14 cellular contexts compared by ENCODE assay signal in the genomic region with DNA sequence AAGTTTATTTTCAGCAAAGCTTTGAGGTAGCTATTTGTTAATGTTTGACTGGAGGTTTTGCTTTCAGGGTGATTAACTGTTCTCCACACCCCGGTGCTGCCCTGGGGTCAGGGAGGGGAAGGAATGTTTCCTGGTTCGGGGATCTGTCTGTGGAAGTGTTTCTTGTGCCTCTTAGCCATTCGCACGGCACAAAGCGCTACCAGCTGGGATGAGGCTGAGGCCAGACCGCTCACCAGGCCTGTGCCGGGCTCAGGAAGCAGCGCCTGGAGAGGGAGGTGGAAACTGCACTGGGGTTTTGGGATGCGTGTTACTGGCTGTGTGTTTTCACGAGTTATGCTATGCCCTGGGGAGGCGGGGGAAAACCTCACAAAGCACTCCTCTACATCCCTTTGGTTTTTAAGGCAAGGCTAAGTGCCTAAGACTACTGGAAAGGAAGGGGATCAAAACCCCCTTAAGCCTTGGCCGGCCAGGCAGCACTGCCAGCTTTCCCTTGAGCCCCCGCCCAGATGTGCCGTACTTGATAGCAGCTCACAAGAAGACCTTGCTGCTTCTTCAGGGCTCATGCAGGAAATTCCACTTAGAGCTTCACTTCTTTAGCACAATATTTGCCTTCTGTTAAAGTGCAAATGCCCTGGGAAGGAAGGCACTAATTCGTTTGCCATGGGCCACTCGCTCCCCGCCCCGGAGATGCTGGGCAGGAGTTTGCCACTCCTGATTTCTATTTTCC.
DNase-seq lines count a peak whose midpoint lies in the region; TF ChIP-seq lines count a peak whose summit lies in the region.
"Had no signal": no experiment of that assay in that cellular context is flagged by ENCODE, and none has a peak within 500 bp of the region (broad histone marks: within the 10 kb centered on the region; RNA-seq: fewer than 3 reads in every experiment).

No MANE protein-coding gene starts in this region.

- peaks cover 0 to 42% (median 30%) of the 10 kb centered on the region in 4 donors for H3K4me1 ChIP-seq in transverse colon
- H3K4me1 ChIP-seq in CD8-positive, alpha-beta memory T cell (ENCODE audit: insufficient read depth, low read length): no peaks in the 10 kb centered on the region
- H3K4me1 ChIP-seq: ascending aorta had no signal

- H3K4me3 ChIP-seq in astrocyte of the cerebellum (ENCODE audit: low read depth, low read length) (no peak overlapping the region), transverse colon (peak overlapping the region in 2 of 4 donors; percentile 0 to 13)
- H3K4me3 ChIP-seq in CD8-positive, alpha-beta memory T cell (ENCODE audit: low read length): no peak overlapping the region
- H3K4me3 ChIP-seq: ascending aorta, skin epidermis had no signal

- H3K27me3 Mint-ChIP-seq in CD8-positive, alpha-beta memory T cell: peaks cover 14 to 63% of the 10 kb centered on the region in 2 donors

- H3K4me1 Mint-ChIP-seq in CD8-positive, alpha-beta memory T cell: no peaks in the 10 kb centered on the region

- DNase-seq in GM20000 (ENCODE audit: low spot score) (peak; percentile 28), astrocyte of the cerebellum (ENCODE audit: low read depth) (peak; percentile 2), kidney tubule cell (ENCODE audit: low spot score) (peak; percentile 91), transverse colon (peak; percentile 79), inferior parietal cortex (ENCODE audit: extremely low spot score) (no peak), OCI-M2 (lab: John Stamatoyannopoulos, UW; ENCODE audit: unreplicated experiment) (no peak), RPMI8226 (no peak)
- no peak for DNase-seq in CD8-positive, alpha-beta memory T cell
- DNase-seq: activated CD4-positive, alpha-beta T cell treated with anti-CD3 and anti-CD28 coated beads, Interleukin-2, amount 50 U/mL, for 4 hours; DMS79 treated with DMSO at 0.1 percent for 48 hours; NCI-H1417 treated with DMSO at 0.1 percent for 48 hours had no signal

- TF ChIP-seq CTCF in GM20000 (IDR thresholded peaks at IDR 0.05; ENCODE audit: extremely low read depth, missing control alignments) (no peak), astrocyte of the cerebellum (IDR thresholded peaks at IDR 0.05; ENCODE audit: low read depth, low read length, missing control alignments) (no peak), transverse colon (IDR thresholded peaks at IDR 0.05) (no peak)

- in situ Hi-C loops in astrocyte of the cerebellum (cut with HindIII; ENCODE audit: low sequenced_read_pairs) (no loop called here), transverse colon (cut with MboI; ENCODE audit: low pct_ligation_motif_present in 1 of 4, low pct_unique_long_range_greater_than_20kb in 1 of 4, low sequenced_read_pairs in 3 of 4) (no loop called here)

- CTCF ChIA-PET in CD8-positive, alpha-beta memory T cell (lab: Charles Lee): no interaction called here

- H3K27ac ChIP-seq in transverse colon: peak overlapping the region; percentile 78 to 89 (median 86)
- no peak overlapping the region for H3K27ac ChIP-seq in CD8-positive, alpha-beta memory T cell (ENCODE audit: low read depth, low read length)
- H3K27ac ChIP-seq: ascending aorta, skin epidermis had no signal

- TF ChIP-seq EP300 in transverse colon (IDR thresholded peaks at IDR 0.05; ENCODE audit: low read depth): no peak

- WGBS in transverse colon (ENCODE audit: low coverage in 1 of 2), 2 donors: 0 to 34% methylated on average over 3 to 18 of the region's 18 CpGs

- H3K27me3 ChIP-seq in transverse colon: no peaks in the 10 kb centered on the region
- peaks cover 4% of the 10 kb centered on the region for H3K27me3 ChIP-seq in CD8-positive, alpha-beta memory T cell (ENCODE audit: insufficient read depth, low read length, poor library complexity, severe bottlenecking)
- H3K27me3 ChIP-seq: ascending aorta had no signal

- POLR2A ChIA-PET in CD8-positive, alpha-beta memory T cell (lab: Charles Lee): no interaction called here

- intact Hi-C loops in transverse colon (cut with DNase I; ENCODE audit: low total_unique reads): no loop called here

- no peak for TF ChIP-seq POLR2A in transverse colon (IDR thresholded peaks at IDR 0.05)

- no peaks in the 10 kb centered on the region for H3K9me3 ChIP-seq in transverse colon
- H3K9me3 ChIP-seq in CD8-positive, alpha-beta memory T cell (ENCODE audit: low read length): no peaks in the 10 kb centered on the region
- H3K9me3 ChIP-seq: ascending aorta had no signal

- H3K4me3 Mint-ChIP-seq in CD8-positive, alpha-beta memory T cell: no peak overlapping the region
- H3K4me3 Mint-ChIP-seq: stimulated activated naive CD8-positive, alpha-beta T cell treated with anti-CD3 and anti-CD28 coated beads, Interleukin-15, Interleukin-2, amounts not matched to agents 100 ng/mL and 50 ng/mL, for 24 hours had no signal

- H3K36me3 ChIP-seq in transverse colon: no peaks in the 10 kb centered on the region
- no peaks in the 10 kb centered on the region for H3K36me3 ChIP-seq in CD8-positive, alpha-beta memory T cell (ENCODE audit: insufficient read depth, low read length)
- H3K36me3 ChIP-seq: ascending aorta had no signal

- H3K9me3 Mint-ChIP-seq in CD8-positive, alpha-beta memory T cell: peaks cover 0 to 3% (median 0%) of the 10 kb centered on the region in 5 donors
- H3K9me3 Mint-ChIP-seq: stimulated activated naive CD8-positive, alpha-beta T cell treated with anti-CD3 and anti-CD28 coated beads, Interleukin-15, Interleukin-2, amounts not matched to agents 100 ng/mL and 50 ng/mL, for 24 hours had no signal

- no peak overlapping the region for H3K27ac Mint-ChIP-seq in CD8-positive, alpha-beta memory T cell
- H3K27ac Mint-ChIP-seq: stimulated activated naive CD8-positive, alpha-beta T cell treated with anti-CD3 and anti-CD28 coated beads, Interleukin-15, Interleukin-2, amounts not matched to agents 100 ng/mL and 50 ng/mL, for 24 hours had no signal

- H3K36me3 Mint-ChIP-seq in CD8-positive, alpha-beta memory T cell: no peaks in the 10 kb centered on the region

Comparison
In these comparisons a context has a peak if more than half of its experiments do, and no peak if none do; other contexts are left out.
1. DNase-seq: peak in GM20000 (single experiment), astrocyte of the cerebellum (single experiment), kidney tubule cell (single experiment) and transverse colon (single experiment); none in inferior parietal cortex (single experiment), OCI-M2 (single experiment), CD8-positive, alpha-beta memory T cell (0 of 5) and RPMI8226 (single experiment).